9 cellular contexts compared by ENCODE assay signal in genomic region chr18:44265437-44265836, GRCh38.
"Had no signal": no experiment of that assay in that cellular context is flagged by ENCODE, and none has a peak within 500 bp of the region (broad histone marks: within the 10 kb centered on the region; RNA-seq: fewer than 3 reads in every experiment).

No MANE protein-coding gene starts in this region.

- ATAC-seq: HCT116, HepG2 had no signal

- H2AFZ ChIP-seq: GM23248 had no signal

- H3K9ac ChIP-seq: GM23248 had no signal

- H3K27ac ChIP-seq: GM23248, HL-60 had no signal

- H3K4me3 ChIP-seq: GM23248, HAP-1 had no signal

- H3K4me1 ChIP-seq: HAP-1 had no signal

- H3K9me3 ChIP-seq: HAP-1 had no signal

- DNase-seq: GM23248, GOT3, H7, HFFc6, KBM-7 had no signal

- H3K36me3 ChIP-seq: HAP-1 had no signal
